In genomic region chr21:26273686-26274313, GRCh38 we compare ENCODE assay signal across 27 cellular contexts.
"Had no signal": no experiment of that assay in that cellular context is flagged by ENCODE, and none has a peak within 500 bp of the region (broad histone marks: within the 10 kb centered on the region; RNA-seq: fewer than 3 reads in every experiment).

No MANE protein-coding gene starts in this region.

- H2AFZ ChIP-seq: neural progenitor cell, parathyroid adenoma had no signal

- ATAC-seq: natural killer cell; psoas muscle; right cardiac atrium; right lobe of liver; stimulated activated memory B cell treated with anti-CD40 and anti-IgM and Interleukin-4, amounts not matched to agents 10 μg/mL and 1 μg/mL and 100 μg/mL, for 72 hours; stimulated activated naive CD8-positive, alpha-beta T cell treated with anti-CD3 and anti-CD28 coated beads, Interleukin-15, amount 100 ng/mL, for 72 hours; stimulated activated naive CD8-positive, alpha-beta T cell treated with anti-CD3 and anti-CD28 coated beads, Interleukin-15, Interleukin-2, amounts not matched to agents 100 U/mL and 50 U/mL, for 24 hours; upper lobe of right lung had no signal

- H3K79me2 ChIP-seq: parathyroid adenoma had no signal

- H3K4me2 ChIP-seq: neural progenitor cell had no signal

- H3K4me1 ChIP-seq: neural progenitor cell, parathyroid adenoma, psoas muscle, right lobe of liver, sigmoid colon, suprapubic skin, testis, tibial artery, transverse colon, upper lobe of right lung, uterus had no signal

- H3K27ac ChIP-seq: neural progenitor cell, ovary, parathyroid adenoma, psoas muscle, right lobe of liver, sigmoid colon, suprapubic skin, testis, tibial artery, transverse colon, upper lobe of right lung, uterus had no signal

- H3K36me3 ChIP-seq: ovary, right lobe of liver, sigmoid colon, suprapubic skin, tibial artery, transverse colon, upper lobe of right lung, uterus had no signal

- DNase-seq: natural killer cell; occipital lobe; ovary; posterior cingulate gyrus; psoas muscle; right cardiac atrium; right lobe of liver; sigmoid colon; small intestine; stimulated activated CD4-positive, alpha-beta T cell treated with anti-CD3 and anti-CD28 coated beads, Interleukin-15, amount 100 ng/mL, for 24 hours; stimulated activated CD4-positive, alpha-beta T cell treated with anti-CD3 and anti-CD28 coated beads, Interleukin-2, amount 100 ng/mL, for 24 hours; stimulated activated CD4-positive, alpha-beta T cell treated with anti-CD3 and anti-CD28 coated beads, Interleukin-2, amount 100 ng/mL, for 48 hours; stimulated activated CD4-positive, alpha-beta T cell treated with anti-CD3 and anti-CD28 coated beads, Interleukin-4, amount 100 ng/mL, for 4 hours; stimulated activated CD8-positive, alpha-beta memory T cell treated with anti-CD3 and anti-CD28 coated beads, Interleukin-4, amount 100 ng/mL, for 48 hours; stimulated activated naive CD4-positive, alpha-beta T cell; stimulated activated naive CD8-positive, alpha-beta T cell treated with anti-CD3 and anti-CD28 coated beads, Interleukin-15, amount 100 ng/mL, for 72 hours; stimulated activated naive CD8-positive, alpha-beta T cell treated with anti-CD3 and anti-CD28 coated beads, Interleukin-15, Interleukin-2, amounts not matched to agents 100 U/mL and 50 U/mL, for 24 hours; substantia nigra; testis; tibial artery; transverse colon; upper lobe of right lung; uterus had no signal

- H3K4me3 ChIP-seq: neural progenitor cell, ovary, psoas muscle, right lobe of liver, sigmoid colon, suprapubic skin, testis, tibial artery, transverse colon, upper lobe of right lung, uterus had no signal

- H3K9ac ChIP-seq: neural progenitor cell, parathyroid adenoma had no signal

- FAIRE-seq: small intestine had no signal

- H3K27me3 ChIP-seq: neural progenitor cell, ovary, right lobe of liver, sigmoid colon, suprapubic skin, testis, tibial artery, transverse colon, upper lobe of right lung, uterus had no signal

- H3K9me3 ChIP-seq: ovary, testis had no signal
